ENCODE assay signal across 19 cellular contexts in the genomic region with DNA sequence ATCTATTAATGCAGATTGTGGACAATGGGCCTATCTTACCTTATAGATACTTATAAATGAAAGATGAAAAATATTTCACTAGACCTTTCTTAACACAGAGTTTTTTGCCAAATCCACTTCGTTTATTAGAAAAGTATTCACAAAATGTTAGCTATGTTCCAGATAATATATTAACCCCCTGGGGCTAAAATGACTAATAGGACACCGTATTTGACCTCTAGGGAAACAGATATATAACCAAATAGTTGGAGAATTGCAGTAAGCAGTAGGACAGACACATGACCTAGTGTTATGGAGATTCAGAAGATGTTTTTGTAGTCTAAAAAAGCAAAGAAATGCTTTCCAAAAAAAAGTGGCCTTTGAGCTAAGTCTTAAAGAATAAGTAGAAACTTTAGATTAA.
"Had no signal": no experiment of that assay in that cellular context is flagged by ENCODE, and none has a peak within 500 bp of the region (broad histone marks: within the 10 kb centered on the region; RNA-seq: fewer than 3 reads in every experiment).

No MANE protein-coding gene starts in this region.

- ATAC-seq: effector memory CD8-positive, alpha-beta T cell; left ventricle myocardium superior; lower lobe of right lung; naive thymus-derived CD8-positive, alpha-beta T cell; psoas muscle; right cardiac atrium; stimulated activated naive B cell treated with anti-CD40 and anti-IgM and Interleukin-4, amounts not matched to agents 10 μg/mL and 1 μg/mL and 100 μg/mL, for 72 hours had no signal

- H3K27me3 Mint-ChIP-seq: effector memory CD8-positive, alpha-beta T cell; naive thymus-derived CD8-positive, alpha-beta T cell; stimulated activated naive B cell treated with anti-CD40 and anti-IgM and Interleukin-4, amounts not matched to agents 10 μg/mL and 1 μg/mL and 100 μg/mL, for 72 hours; stimulated activated naive CD8-positive, alpha-beta T cell treated with anti-CD3 and anti-CD28 coated beads, Interleukin-15, Interleukin-2, amounts not matched to agents 100 ng/mL and 50 ng/mL, for 24 hours had no signal

- H3K9me3 Mint-ChIP-seq: nephron progenitor cell; stimulated activated naive CD8-positive, alpha-beta T cell treated with anti-CD3 and anti-CD28 coated beads, Interleukin-15, Interleukin-2, amounts not matched to agents 100 ng/mL and 50 ng/mL, for 24 hours had no signal

- H3K4me3 Mint-ChIP-seq: effector memory CD8-positive, alpha-beta T cell; immature natural killer cell; naive thymus-derived CD8-positive, alpha-beta T cell; nephron progenitor cell; stimulated activated naive B cell treated with anti-CD40 and anti-IgM and Interleukin-4, amounts not matched to agents 10 μg/mL and 1 μg/mL and 100 μg/mL, for 72 hours; stimulated activated naive CD8-positive, alpha-beta T cell treated with anti-CD3 and anti-CD28 coated beads, Interleukin-15, Interleukin-2, amounts not matched to agents 100 ng/mL and 50 ng/mL, for 24 hours had no signal

- H3K4me1 Mint-ChIP-seq: immature natural killer cell; stimulated activated naive B cell treated with anti-CD40 and anti-IgM and Interleukin-4, amounts not matched to agents 10 μg/mL and 1 μg/mL and 100 μg/mL, for 72 hours had no signal

- H3K36me3 Mint-ChIP-seq: naive thymus-derived CD8-positive, alpha-beta T cell; stimulated activated naive B cell treated with anti-CD40 and anti-IgM and Interleukin-4, amounts not matched to agents 10 μg/mL and 1 μg/mL and 100 μg/mL, for 72 hours had no signal

- H3K27ac Mint-ChIP-seq: effector memory CD8-positive, alpha-beta T cell; immature natural killer cell; naive thymus-derived CD8-positive, alpha-beta T cell; nephron progenitor cell; stimulated activated naive B cell treated with anti-CD40 and anti-IgM and Interleukin-4, amounts not matched to agents 10 μg/mL and 1 μg/mL and 100 μg/mL, for 72 hours; stimulated activated naive CD8-positive, alpha-beta T cell treated with anti-CD3 and anti-CD28 coated beads, Interleukin-15, Interleukin-2, amounts not matched to agents 100 ng/mL and 50 ng/mL, for 24 hours had no signal

- DNase-seq: cortex of kidney; effector memory CD8-positive, alpha-beta T cell; erythroblast; esophagus squamous epithelium; hypothalamus; immature natural killer cell; left ventricle myocardium superior; lower lobe of right lung; naive thymus-derived CD8-positive, alpha-beta T cell; nephron progenitor cell; nucleus accumbens; posterior cingulate gyrus; psoas muscle; right cardiac atrium; sigmoid colon; spleen; stimulated activated naive B cell treated with anti-CD40 and anti-IgM and Interleukin-4, amounts not matched to agents 10 μg/mL and 1 μg/mL and 100 μg/mL, for 72 hours; upper lobe of left lung had no signal
